Comparison of ENCODE assay signal across 14 cellular contexts in genomic region chr3:43345877-43346276, GRCh38. TPM values are rescaled to one million over a fixed set of nuclear protein-coding genes. Genes with fewer than 3 reads are reported as not detected.
DNase-seq lines count a peak whose midpoint lies in the region; ATAC-seq, FAIRE-seq and TF ChIP-seq lines count a peak whose summit lies in the region.
"Had no signal": no experiment of that assay in that cellular context is flagged by ENCODE, and none has a peak within 500 bp of the region (broad histone marks: within the 10 kb centered on the region; RNA-seq: fewer than 3 reads in every experiment).

No MANE protein-coding gene starts in this region.

- H3K79me2 ChIP-seq in Loucy (ENCODE audit: insufficient read depth, low read length): no peaks in the 10 kb centered on the region

- peak overlapping the region; percentile 27 for H3K4me2 ChIP-seq in Loucy (ENCODE audit: low read depth, low read length, poor library complexity, severe bottlenecking)

- H3K27me3 Mint-ChIP-seq in activated CD4-positive, alpha-beta T cell treated with anti-CD3 and anti-CD28 coated beads, Interleukin-2, amount 10 ng/mL, durations not matched to agents 24 days and 14 days: no peaks in the 10 kb centered on the region

- peak overlapping the region; percentile 61 for H3K4me3 Mint-ChIP-seq in activated CD4-positive, alpha-beta T cell treated with anti-CD3 and anti-CD28 coated beads, Interleukin-2, amount 10 ng/mL, durations not matched to agents 24 days and 14 days

- no peak for FAIRE-seq in H54 (lab: Jason Lieb, UNC)
- FAIRE-seq: G401.6, TTC549 had no signal

- no peaks in the 10 kb centered on the region for H3K9me3 ChIP-seq in Loucy (ENCODE audit: insufficient read depth, low read depth, low read length)
- H3K9me3 ChIP-seq in upper lobe of left lung: no peaks in the 10 kb centered on the region

- H3K4me1 ChIP-seq in Loucy (ENCODE audit: insufficient read depth, low read length, poor library complexity, severe bottlenecking) (peaks cover 38% of the 10 kb centered on the region), upper lobe of left lung (peaks cover 0 to 6% (median 3%) of the 10 kb centered on the region in 4 donors)

- DNase-seq in activated CD4-positive, alpha-beta T cell treated with anti-CD3 and anti-CD28 coated beads, Interleukin-2, amount 10 ng/mL, durations not matched to agents 24 days and 14 days: no peak
- no peak for DNase-seq in activated CD4-positive, alpha-beta T cell treated with anti-CD3 and anti-CD28 coated beads for 1 hour
- peak; percentile 78 for DNase-seq in brain microvascular endothelial cell
- DNase-seq in renal cortical epithelial cell (ENCODE audit: low read depth): peak; percentile 31
- DNase-seq in H54 (ENCODE audit: insufficient read length, low spot score): no peak
- DNase-seq in upper lobe of left lung: no peak
- DNase-seq: ACHN; effector CD4-positive, alpha-beta T cell; NCI-H1930; OCI-M1 had no signal

- H3K4me3 ChIP-seq in Loucy (ENCODE audit: low read length, poor library complexity, severe bottlenecking): no peak overlapping the region
- H3K4me3 ChIP-seq in brain microvascular endothelial cell (ENCODE audit: low read depth, low read length): no peak overlapping the region
- no peak overlapping the region for H3K4me3 ChIP-seq in upper lobe of left lung

- H2AFZ ChIP-seq in Loucy (ENCODE audit: low read length): no peak overlapping the region

- H3K4me1 Mint-ChIP-seq in activated CD4-positive, alpha-beta T cell treated with anti-CD3 and anti-CD28 coated beads, Interleukin-2, amount 10 ng/mL, durations not matched to agents 24 days and 14 days: peaks cover 60% of the 10 kb centered on the region

- TF ChIP-seq CTCF in Loucy (conservative IDR thresholded peaks at IDR 0.05; ENCODE audit: low read length) (no peak), brain microvascular endothelial cell (IDR thresholded peaks at IDR 0.05; ENCODE audit: low read depth, low read length, missing control alignments) (no peak), upper lobe of left lung (IDR thresholded peaks at IDR 0.05) (no peak)

- 88 to 92% methylated on average over 6 of the region's 6 CpGs for WGBS in upper lobe of left lung, 2 donors

- TF ChIP-seq EP300 in upper lobe of left lung (IDR thresholded peaks at IDR 0.05): no peak

- H3K27me3 ChIP-seq in Loucy (ENCODE audit: insufficient read depth, low read length, poor library complexity, severe bottlenecking) (no peaks in the 10 kb centered on the region), brain microvascular endothelial cell (replicated peaks) (no peaks in the 10 kb centered on the region), upper lobe of left lung (no peaks in the 10 kb centered on the region)

- H3K9me3 Mint-ChIP-seq in activated CD4-positive, alpha-beta T cell treated with anti-CD3 and anti-CD28 coated beads, Interleukin-2, amount 10 ng/mL, durations not matched to agents 24 days and 14 days: peaks cover 8% of the 10 kb centered on the region

- H3K9me2 ChIP-seq in Loucy (replicated peaks; ENCODE audit: low read depth, low read length): no peaks in the 10 kb centered on the region

- intact Hi-C loops in activated CD4-positive, alpha-beta T cell treated with anti-CD3 and anti-CD28 coated beads, Interleukin-2, amount 10 ng/mL, durations not matched to agents 24 days and 14 days (cut with micrococcal nuclease): loop anchor here (2.0 kb wide), 2 partner anchors 49 to 59 kb away; partner anchors contain the start of gene SNRK

- H3K36me3 ChIP-seq in Loucy (ENCODE audit: insufficient read depth, low read length) (peaks cover 70% of the 10 kb centered on the region; the same call in 1 of the 2 replicates), brain microvascular endothelial cell (replicated peaks) (peaks cover 43% of the 10 kb centered on the region), upper lobe of left lung (peaks cover 20 to 100% (median 68%) of the 10 kb centered on the region in 4 donors)

- ATAC-seq in GM18511 (IDR thresholded peaks at IDR 0.05; ENCODE audit: unreplicated experiment) (no peak), upper lobe of left lung (ENCODE audit: low FRiP score in 2 of 2) (no peak)

- H3K27ac Mint-ChIP-seq in activated CD4-positive, alpha-beta T cell treated with anti-CD3 and anti-CD28 coated beads, Interleukin-2, amount 10 ng/mL, durations not matched to agents 24 days and 14 days: peak overlapping the region; percentile 90

- H3K9ac ChIP-seq in Loucy (ENCODE audit: low read depth, low read length, poor library complexity, severe bottlenecking): no peak overlapping the region

- H3K27ac ChIP-seq in brain microvascular endothelial cell (peak overlapping the region; percentile 14), upper lobe of left lung (peak overlapping the region in 2 of 4 donors; percentile 21 to 27)

- TF ChIP-seq POLR2A in H54 (IDR thresholded peaks at IDR 0.05; ENCODE audit: low read depth, low read length) (no peak), upper lobe of left lung (IDR thresholded peaks at IDR 0.05) (no peak)

- H3K36me3 Mint-ChIP-seq in activated CD4-positive, alpha-beta T cell treated with anti-CD3 and anti-CD28 coated beads, Interleukin-2, amount 10 ng/mL, durations not matched to agents 24 days and 14 days (ENCODE audit: low read depth): peaks cover 84% of the 10 kb centered on the region

- no peaks in the 10 kb centered on the region for H3F3A ChIP-seq in Loucy (ENCODE audit: low read depth)

- in situ Hi-C loops in brain microvascular endothelial cell (cut with HindIII; ENCODE audit: low pct_ligation_motif_present, low sequenced_read_pairs): no loop called here

- H4K20me1 ChIP-seq in Loucy (ENCODE audit: insufficient read depth, low read length, poor library complexity, severe bottlenecking): no peaks in the 10 kb centered on the region

RNA-seq across cellular contexts. Expression of gene SNRK, which starts 59.5 kb away (rescaled TPM):
- total RNA-seq in activated CD4-positive, alpha-beta T cell treated with anti-CD3 and anti-CD28 coated beads, Interleukin-2, amount 10 ng/mL, durations not matched to agents 24 days and 14 days: 29.0 and 30.3 TPM in 2 replicates
- total RNA-seq in renal cortical epithelial cell (15.6 and 30.2 TPM in 2 replicates), upper lobe of left lung (10 to 100 TPM; 25.1 to 68.5 (median 45.3) TPM)

Comparison
In these comparisons a context has a peak if more than half of its experiments do, and no peak if none do; other contexts are left out.
1. DNase-seq: peak in brain microvascular endothelial cell (single experiment) and renal cortical epithelial cell (single experiment); none in activated CD4-positive, alpha-beta T cell treated with anti-CD3 and anti-CD28 coated beads, Interleukin-2, amount 10 ng/mL, durations not matched to agents 24 days and 14 days (single experiment), activated CD4-positive, alpha-beta T cell treated with anti-CD3 and anti-CD28 coated beads for 1 hour (single experiment), H54 (single experiment) and upper lobe of left lung (0 of 2).